7 cellular contexts compared by ENCODE assay signal in the genomic region with DNA sequence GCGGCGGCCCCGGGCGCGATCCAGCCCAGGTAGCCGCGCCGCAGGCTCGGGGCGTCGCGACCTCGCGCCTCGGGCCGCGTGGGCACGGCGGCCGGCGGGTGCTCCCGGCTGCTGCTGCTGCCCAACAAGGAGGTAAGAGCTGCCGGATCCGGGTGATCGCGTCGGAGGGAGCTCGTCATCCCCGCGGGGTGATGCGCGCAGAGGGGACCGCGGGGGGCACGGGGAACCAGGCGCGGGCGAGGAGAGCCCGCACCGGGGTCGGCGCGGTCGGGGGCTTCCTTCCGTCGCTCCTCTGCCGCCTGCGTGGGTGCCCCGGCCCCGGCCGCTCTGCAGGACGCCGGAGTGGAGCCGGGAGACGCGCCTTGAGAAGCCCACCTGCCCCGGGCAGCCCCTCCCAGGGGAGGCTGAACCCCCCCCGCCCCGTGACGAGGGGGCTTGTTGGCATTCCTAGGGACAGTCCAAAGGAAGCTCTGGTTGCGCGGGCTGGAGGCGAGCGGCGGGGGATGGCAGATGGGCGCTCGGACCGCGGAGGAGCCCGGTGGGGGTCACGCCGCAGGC.
A peak's percentile ranks its signal among the peaks of the same experiment; 100 is the strongest.
DNase-seq lines count a peak whose midpoint lies in the region; ATAC-seq, FAIRE-seq and TF ChIP-seq lines count a peak whose summit lies in the region.

No MANE protein-coding gene starts in this region.

- peaks cover 2% of the 10 kb centered on the region for H3K27me3 Mint-ChIP-seq in activated CD8-positive, alpha-beta T cell treated with anti-CD3 and anti-CD28 coated beads for 36 hours

- H3K27ac Mint-ChIP-seq in activated CD8-positive, alpha-beta T cell treated with anti-CD3 and anti-CD28 coated beads for 36 hours: no peak overlapping the region

- intact Hi-C loops in activated CD8-positive, alpha-beta T cell treated with anti-CD3 and anti-CD28 coated beads for 36 hours (cut with micrococcal nuclease): no loop called here
- intact Hi-C loops in posterior vena cava (cut with DNase I): loop anchor here in 1 of 2 donors (5.0 to 10.0 kb wide), 2 partner anchors 125 to 292 kb away; no protein-coding TSS in a partner anchor

- no peaks in the 10 kb centered on the region for H3K9me3 Mint-ChIP-seq in activated CD8-positive, alpha-beta T cell treated with anti-CD3 and anti-CD28 coated beads for 36 hours

- no peak for DNase-seq in activated CD8-positive, alpha-beta T cell treated with anti-CD3 and anti-CD28 coated beads for 36 hours
- DNase-seq in foreskin fibroblast: peak in 1 of 2 donors; percentile 31
- peak; percentile 83 for DNase-seq in posterior vena cava (ENCODE audit: low spot score)
- DNase-seq in GM19239 (ENCODE audit: insufficient read length, low spot score): no peak
- no peak for DNase-seq in SIG-M5 treated with dmso at 0.1 percent for 504 hours (lab: John Stamatoyannopoulos, UW; ENCODE audit: unreplicated experiment)

- H3K36me3 Mint-ChIP-seq in activated CD8-positive, alpha-beta T cell treated with anti-CD3 and anti-CD28 coated beads for 36 hours (ENCODE audit: low read depth): no peaks in the 10 kb centered on the region

- POLR2A ChIA-PET in activated CD8-positive, alpha-beta T cell treated with anti-CD3 and anti-CD28 coated beads for 36 hours (lab: Charles Lee): interaction anchor here (0.6 to 3.9 kb wide), 10 partner anchors 8 to 179 kb away, joined by 3 to 28 read pairs (median 4); no protein-coding TSS in a partner anchor

- ATAC-seq in GM19372 (IDR thresholded peaks at IDR 0.05; ENCODE audit: low read depth, unreplicated experiment) (peak; percentile 7), HG03139 (IDR thresholded peaks at IDR 0.05; ENCODE audit: unreplicated experiment) (peak; percentile 4)
- peak; percentile 18 for ATAC-seq in activated CD8-positive, alpha-beta T cell treated with anti-CD3 and anti-CD28 coated beads for 36 hours

- no peak for TF ChIP-seq CTCF in activated CD8-positive, alpha-beta T cell treated with anti-CD3 and anti-CD28 coated beads for 36 hours (IDR thresholded peaks at IDR 0.05)
- TF ChIP-seq CTCF in foreskin fibroblast (IDR thresholded peaks at IDR 0.05; ENCODE audit: low read depth, low read length): no peak

- CTCF ChIA-PET in activated CD8-positive, alpha-beta T cell treated with anti-CD3 and anti-CD28 coated beads for 36 hours (lab: Charles Lee): interaction anchor here (0.8 to 8.0 kb wide), 13 partner anchors 8 to 331 kb away, joined by 3 to 114 read pairs (median 26); a partner anchor contains a TSS

- H3K4me3 ChIP-seq in foreskin fibroblast (ENCODE audit: low read depth in 1 of 2, low read length in 2 of 2): peak overlapping the region; percentile 64 to 75

- no peak for FAIRE-seq in GM19239 (lab: Jason Lieb, UNC)

- H3K4me1 Mint-ChIP-seq in activated CD8-positive, alpha-beta T cell treated with anti-CD3 and anti-CD28 coated beads for 36 hours (ENCODE audit: low read depth): peaks cover 49% of the 10 kb centered on the region

- peak overlapping the region; percentile 94 for H3K4me3 Mint-ChIP-seq in activated CD8-positive, alpha-beta T cell treated with anti-CD3 and anti-CD28 coated beads for 36 hours
